In genomic region chr3:178325330-178325729, GRCh38 we compare ENCODE assay signal across 8 cellular contexts.
A peak's percentile ranks its signal among the peaks of the same experiment; 100 is the strongest.
DNase-seq lines count a peak whose midpoint lies in the region; ATAC-seq and TF ChIP-seq lines count a peak whose summit lies in the region.

No MANE protein-coding gene starts in this region.

- intact Hi-C loops in lower lobe of right lung (cut with DNase I), result no loop called here

- no peak overlapping the region for H3K4me3 ChIP-seq in astrocyte of the cerebellum (ENCODE audit: low read depth, low read length)
- no peak overlapping the region for H3K4me3 ChIP-seq in lower lobe of right lung

- H3K36me3 ChIP-seq in lower lobe of right lung, result no peaks in the 10 kb centered on the region

- DNase-seq in AG20443 (ENCODE audit: low spot score) (peak; percentile 32), M059J (ENCODE audit: low read depth) (peak; percentile 69), astrocyte of the cerebellum (ENCODE audit: low read depth) (peak; percentile 47), lower lobe of right lung (no peak), SW 1271 (lab: John Stamatoyannopoulos, UW) (no peak), NCI-H128 (lab: John Stamatoyannopoulos, UW; ENCODE audit: unreplicated experiment) (no peak)
- no peak for DNase-seq in stimulated activated naive CD4-positive, alpha-beta T cell treated with Interleukin-2 at 50 U/mL for 16 hours (lab: John Stamatoyannopoulos, UW)

- no peak for ATAC-seq in lower lobe of right lung
- ATAC-seq in GM21515 (IDR thresholded peaks at IDR 0.05; ENCODE audit: unreplicated experiment), result no peak

- peaks cover 23% of the 10 kb centered on the region for H3K4me1 ChIP-seq in lower lobe of right lung

- H3K9me3 ChIP-seq in lower lobe of right lung, result no peaks in the 10 kb centered on the region

- no peaks in the 10 kb centered on the region for H3K27me3 ChIP-seq in lower lobe of right lung (ENCODE audit: low read depth)

- TF ChIP-seq CTCF in astrocyte of the cerebellum (IDR thresholded peaks at IDR 0.05; ENCODE audit: low read depth, low read length, missing control alignments) (no peak), lower lobe of right lung (IDR thresholded peaks at IDR 0.05) (peak; percentile 39)

- in situ Hi-C loops in astrocyte of the cerebellum (cut with HindIII; ENCODE audit: low sequenced_read_pairs), result loop anchor here (25.0 kb wide), 1 partner anchor 1138 kb away; the partner anchor contains the start of gene TBL1XR1

- H3K27ac ChIP-seq in lower lobe of right lung, result no peak overlapping the region

Comparison
In these comparisons a context has a peak if more than half of its experiments do, and no peak if none do; other contexts are left out.
1. DNase-seq: peak in AG20443 (single experiment), M059J (single experiment) and astrocyte of the cerebellum (single experiment); none in lower lobe of right lung (single experiment), SW 1271 (0 of 2), NCI-H128 (single experiment) and stimulated activated naive CD4-positive, alpha-beta T cell treated with Interleukin-2 at 50 U/mL for 16 hours (single experiment).